Comparison of ENCODE assay signal across 1 cellular context in the genomic region with DNA sequence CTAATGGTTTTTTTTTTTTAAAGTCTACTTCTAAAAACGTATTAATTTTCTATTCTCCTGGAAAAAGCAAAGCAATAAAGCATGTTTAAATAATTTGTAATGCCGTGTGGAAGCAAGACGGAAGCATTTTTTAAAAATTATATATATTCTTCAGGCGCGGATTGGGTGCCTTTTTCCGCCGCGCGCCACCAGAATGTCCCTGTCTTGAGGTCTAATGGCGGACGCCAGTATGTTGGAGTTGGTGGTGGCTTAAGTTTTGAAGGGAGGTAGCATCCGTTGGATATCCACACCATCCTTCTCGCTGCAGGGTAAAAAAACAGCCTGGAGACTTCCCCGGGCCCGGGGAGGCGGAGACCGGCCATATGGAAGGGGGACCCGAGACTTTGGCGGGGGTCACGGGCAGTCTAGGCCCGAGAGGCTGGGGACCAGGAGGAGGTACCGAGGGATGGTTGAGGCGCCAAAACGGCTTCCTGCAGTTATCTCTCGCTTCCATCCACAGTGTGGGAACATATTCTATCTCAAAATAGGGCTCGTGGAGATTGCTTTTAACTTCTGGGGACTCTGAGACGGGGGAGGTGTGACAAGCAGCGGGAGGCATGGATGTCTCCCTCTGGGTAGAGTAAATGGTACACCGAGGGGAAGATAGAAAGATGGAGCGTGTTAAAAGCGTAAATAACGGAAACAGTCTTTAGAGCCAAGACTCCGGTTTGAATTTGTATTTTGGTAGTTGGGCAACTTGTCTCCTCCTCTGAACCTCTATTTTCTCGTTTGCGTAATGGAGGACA.
A peak's percentile ranks its signal among the peaks of the same experiment; 100 is the strongest.
TF ChIP-seq lines count a peak whose summit lies in the region.

A gene (plus strand): TSS at position 196 of the 785 bp plus-strand sequence. CDS start 2,841 bp downstream, outside the sequence.

TF ChIP-seq in H1, 55 proteins besides CTCF, POLR2A, EP300 and RAD21:
- TF ChIP-seq CBX8 (IDR thresholded peaks at IDR 0.05; ENCODE audit: borderline replicate concordance, low read depth, low read length): no peak
- no peak for TF ChIP-seq ASH2L (IDR thresholded peaks at IDR 0.05; ENCODE audit: low read length)
- no peak for TF ChIP-seq POU5F1 (IDR thresholded peaks at IDR 0.05; ENCODE audit: low read depth, low read length)
- TF ChIP-seq ZNF274 (IDR thresholded peaks at IDR 0.05; ENCODE audit: borderline replicate concordance, extremely low read depth, low read length): no peak
- TF ChIP-seq TEAD4 (IDR thresholded peaks at IDR 0.05; ENCODE audit: low read depth, low read length): no peak
- TF ChIP-seq FOSL1 (IDR thresholded peaks at IDR 0.05; ENCODE audit: insufficient read depth, low read depth, low read length): no peak
- no peak for TF ChIP-seq CTBP2 (IDR thresholded peaks at IDR 0.05; ENCODE audit: borderline replicate concordance, insufficient read depth, insufficient read length, low read length)
- TF ChIP-seq KDM4A (IDR thresholded peaks at IDR 0.05; ENCODE audit: low read depth, low read length, severe bottlenecking): no peak
- no peak for TF ChIP-seq SAP30 (IDR thresholded peaks at IDR 0.05; ENCODE audit: insufficient read depth, insufficient replicate concordance, low read length)
- TF ChIP-seq CEBPB (IDR thresholded peaks at IDR 0.05; ENCODE audit: low read depth, low read length): no peak
- TF ChIP-seq, protein P1, sequence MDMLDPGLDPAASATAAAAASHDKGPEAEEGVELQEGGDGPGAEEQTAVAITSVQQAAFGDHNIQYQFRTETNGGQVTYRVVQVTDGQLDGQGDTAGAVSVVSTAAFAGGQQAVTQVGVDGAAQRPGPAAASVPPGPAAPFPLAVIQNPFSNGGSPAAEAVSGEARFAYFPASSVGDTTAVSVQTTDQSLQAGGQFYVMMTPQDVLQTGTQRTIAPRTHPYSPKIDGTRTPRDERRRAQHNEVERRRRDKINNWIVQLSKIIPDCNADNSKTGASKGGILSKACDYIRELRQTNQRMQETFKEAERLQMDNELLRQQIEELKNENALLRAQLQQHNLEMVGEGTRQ (IDR thresholded peaks at IDR 0.05; ENCODE audit: low read length): no peak
- peak; percentile 65 for TF ChIP-seq POLR2AphosphoS5 (IDR thresholded peaks at IDR 0.05; ENCODE audit: low read depth, low read length)
- peak; percentile 14 to 41; a peak in 2 of 4 replicates for TF ChIP-seq SIN3A (conservative IDR thresholded peaks at IDR 0.05 in 1 of 2, IDR thresholded peaks at IDR 0.05 in 1 of 2; ENCODE audit: low read depth in 1 of 2, low read length in 2 of 2)
- TF ChIP-seq TAF7 (optimal IDR thresholded peaks at IDR 0.05; ENCODE audit: borderline replicate concordance, low read depth, low read length): peak; percentile 99
- no peak for TF ChIP-seq SIRT6 (IDR thresholded peaks at IDR 0.05; ENCODE audit: low read length)
- TF ChIP-seq BCL11A (IDR thresholded peaks at IDR 0.05; ENCODE audit: low read depth in 2 of 2, low read length in 2 of 2): no peak
- no peak for TF ChIP-seq SRF (IDR thresholded peaks at IDR 0.05; ENCODE audit: low read depth, low read length)
- TF ChIP-seq, protein P2, sequence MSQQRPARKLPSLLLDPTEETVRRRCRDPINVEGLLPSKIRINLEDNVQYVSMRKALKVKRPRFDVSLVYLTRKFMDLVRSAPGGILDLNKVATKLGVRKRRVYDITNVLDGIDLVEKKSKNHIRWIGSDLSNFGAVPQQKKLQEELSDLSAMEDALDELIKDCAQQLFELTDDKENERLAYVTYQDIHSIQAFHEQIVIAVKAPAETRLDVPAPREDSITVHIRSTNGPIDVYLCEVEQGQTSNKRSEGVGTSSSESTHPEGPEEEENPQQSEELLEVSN (IDR thresholded peaks at IDR 0.05): peak; percentile 19; the same call in 1 of the 2 replicates
- no peak for TF ChIP-seq RNF2 (IDR thresholded peaks at IDR 0.05; ENCODE audit: borderline replicate concordance, low read depth, low read length, missing control alignments, poor library complexity, severe bottlenecking)
- TF ChIP-seq NRF1 (IDR thresholded peaks at IDR 0.05; ENCODE audit: low read depth, low read length): no peak
- no peak for TF ChIP-seq MAFK (IDR thresholded peaks at IDR 0.05; ENCODE audit: low read depth, low read length)
- TF ChIP-seq CHD2 (IDR thresholded peaks at IDR 0.05; ENCODE audit: low read length): no peak
- TF ChIP-seq SUZ12 (IDR thresholded peaks at IDR 0.05; ENCODE audit: low read length): no peak
- peak; percentile 72 for TF ChIP-seq CHD1 (IDR thresholded peaks at IDR 0.05; ENCODE audit: low read depth, low read length)
- no peak for TF ChIP-seq RBBP5 (IDR thresholded peaks at IDR 0.05; ENCODE audit: borderline replicate concordance, low read depth, low read length)
- TF ChIP-seq SP2 (IDR thresholded peaks at IDR 0.05; ENCODE audit: low read length): no peak
- TF ChIP-seq GABPA (IDR thresholded peaks at IDR 0.05; ENCODE audit: borderline replicate concordance, insufficient read depth, low read length): no peak
- TF ChIP-seq RFX5 (IDR thresholded peaks at IDR 0.05; ENCODE audit: borderline replicate concordance, low read depth, low read length): no peak
- TF ChIP-seq TAF1 (IDR thresholded peaks at IDR 0.05; ENCODE audit: low read depth, low read length): peak; percentile 99
- TF ChIP-seq HDAC6 (IDR thresholded peaks at IDR 0.05; ENCODE audit: low read depth, low read length): no peak
- TF ChIP-seq CREB1 (IDR thresholded peaks at IDR 0.05): no peak
- TF ChIP-seq SIX5 (IDR thresholded peaks at IDR 0.05; ENCODE audit: low read depth, low read length): no peak
- no peak for TF ChIP-seq BACH1 (IDR thresholded peaks at IDR 0.05; ENCODE audit: low read length)
- peak; percentile 96 for TF ChIP-seq TBP (IDR thresholded peaks at IDR 0.05; ENCODE audit: low read depth, low read length)
- TF ChIP-seq NANOG (IDR thresholded peaks at IDR 0.05; ENCODE audit: insufficient read depth, low read depth, low read length, poor library complexity, severe bottlenecking): no peak
- TF ChIP-seq JUND (IDR thresholded peaks at IDR 0.05; ENCODE audit: low read length): peak; percentile 69; the same call in 1 of the 2 replicates
- TF ChIP-seq TCF12 (IDR thresholded peaks at IDR 0.05; ENCODE audit: low read depth, low read length): no peak
- TF ChIP-seq RXRA (IDR thresholded peaks at IDR 0.05; ENCODE audit: insufficient read depth, low read depth, low read length): no peak
- TF ChIP-seq, protein P3, sequence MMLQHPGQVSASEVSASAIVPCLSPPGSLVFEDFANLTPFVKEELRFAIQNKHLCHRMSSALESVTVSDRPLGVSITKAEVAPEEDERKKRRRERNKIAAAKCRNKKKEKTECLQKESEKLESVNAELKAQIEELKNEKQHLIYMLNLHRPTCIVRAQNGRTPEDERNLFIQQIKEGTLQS (IDR thresholded peaks at IDR 0.05; ENCODE audit: insufficient read depth, low read depth, low read length): no peak
- TF ChIP-seq, protein P4, sequence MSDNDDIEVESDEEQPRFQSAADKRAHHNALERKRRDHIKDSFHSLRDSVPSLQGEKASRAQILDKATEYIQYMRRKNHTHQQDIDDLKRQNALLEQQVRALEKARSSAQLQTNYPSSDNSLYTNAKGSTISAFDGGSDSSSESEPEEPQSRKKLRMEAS (IDR thresholded peaks at IDR 0.05): peak; percentile 81
- TF ChIP-seq, protein P5, sequence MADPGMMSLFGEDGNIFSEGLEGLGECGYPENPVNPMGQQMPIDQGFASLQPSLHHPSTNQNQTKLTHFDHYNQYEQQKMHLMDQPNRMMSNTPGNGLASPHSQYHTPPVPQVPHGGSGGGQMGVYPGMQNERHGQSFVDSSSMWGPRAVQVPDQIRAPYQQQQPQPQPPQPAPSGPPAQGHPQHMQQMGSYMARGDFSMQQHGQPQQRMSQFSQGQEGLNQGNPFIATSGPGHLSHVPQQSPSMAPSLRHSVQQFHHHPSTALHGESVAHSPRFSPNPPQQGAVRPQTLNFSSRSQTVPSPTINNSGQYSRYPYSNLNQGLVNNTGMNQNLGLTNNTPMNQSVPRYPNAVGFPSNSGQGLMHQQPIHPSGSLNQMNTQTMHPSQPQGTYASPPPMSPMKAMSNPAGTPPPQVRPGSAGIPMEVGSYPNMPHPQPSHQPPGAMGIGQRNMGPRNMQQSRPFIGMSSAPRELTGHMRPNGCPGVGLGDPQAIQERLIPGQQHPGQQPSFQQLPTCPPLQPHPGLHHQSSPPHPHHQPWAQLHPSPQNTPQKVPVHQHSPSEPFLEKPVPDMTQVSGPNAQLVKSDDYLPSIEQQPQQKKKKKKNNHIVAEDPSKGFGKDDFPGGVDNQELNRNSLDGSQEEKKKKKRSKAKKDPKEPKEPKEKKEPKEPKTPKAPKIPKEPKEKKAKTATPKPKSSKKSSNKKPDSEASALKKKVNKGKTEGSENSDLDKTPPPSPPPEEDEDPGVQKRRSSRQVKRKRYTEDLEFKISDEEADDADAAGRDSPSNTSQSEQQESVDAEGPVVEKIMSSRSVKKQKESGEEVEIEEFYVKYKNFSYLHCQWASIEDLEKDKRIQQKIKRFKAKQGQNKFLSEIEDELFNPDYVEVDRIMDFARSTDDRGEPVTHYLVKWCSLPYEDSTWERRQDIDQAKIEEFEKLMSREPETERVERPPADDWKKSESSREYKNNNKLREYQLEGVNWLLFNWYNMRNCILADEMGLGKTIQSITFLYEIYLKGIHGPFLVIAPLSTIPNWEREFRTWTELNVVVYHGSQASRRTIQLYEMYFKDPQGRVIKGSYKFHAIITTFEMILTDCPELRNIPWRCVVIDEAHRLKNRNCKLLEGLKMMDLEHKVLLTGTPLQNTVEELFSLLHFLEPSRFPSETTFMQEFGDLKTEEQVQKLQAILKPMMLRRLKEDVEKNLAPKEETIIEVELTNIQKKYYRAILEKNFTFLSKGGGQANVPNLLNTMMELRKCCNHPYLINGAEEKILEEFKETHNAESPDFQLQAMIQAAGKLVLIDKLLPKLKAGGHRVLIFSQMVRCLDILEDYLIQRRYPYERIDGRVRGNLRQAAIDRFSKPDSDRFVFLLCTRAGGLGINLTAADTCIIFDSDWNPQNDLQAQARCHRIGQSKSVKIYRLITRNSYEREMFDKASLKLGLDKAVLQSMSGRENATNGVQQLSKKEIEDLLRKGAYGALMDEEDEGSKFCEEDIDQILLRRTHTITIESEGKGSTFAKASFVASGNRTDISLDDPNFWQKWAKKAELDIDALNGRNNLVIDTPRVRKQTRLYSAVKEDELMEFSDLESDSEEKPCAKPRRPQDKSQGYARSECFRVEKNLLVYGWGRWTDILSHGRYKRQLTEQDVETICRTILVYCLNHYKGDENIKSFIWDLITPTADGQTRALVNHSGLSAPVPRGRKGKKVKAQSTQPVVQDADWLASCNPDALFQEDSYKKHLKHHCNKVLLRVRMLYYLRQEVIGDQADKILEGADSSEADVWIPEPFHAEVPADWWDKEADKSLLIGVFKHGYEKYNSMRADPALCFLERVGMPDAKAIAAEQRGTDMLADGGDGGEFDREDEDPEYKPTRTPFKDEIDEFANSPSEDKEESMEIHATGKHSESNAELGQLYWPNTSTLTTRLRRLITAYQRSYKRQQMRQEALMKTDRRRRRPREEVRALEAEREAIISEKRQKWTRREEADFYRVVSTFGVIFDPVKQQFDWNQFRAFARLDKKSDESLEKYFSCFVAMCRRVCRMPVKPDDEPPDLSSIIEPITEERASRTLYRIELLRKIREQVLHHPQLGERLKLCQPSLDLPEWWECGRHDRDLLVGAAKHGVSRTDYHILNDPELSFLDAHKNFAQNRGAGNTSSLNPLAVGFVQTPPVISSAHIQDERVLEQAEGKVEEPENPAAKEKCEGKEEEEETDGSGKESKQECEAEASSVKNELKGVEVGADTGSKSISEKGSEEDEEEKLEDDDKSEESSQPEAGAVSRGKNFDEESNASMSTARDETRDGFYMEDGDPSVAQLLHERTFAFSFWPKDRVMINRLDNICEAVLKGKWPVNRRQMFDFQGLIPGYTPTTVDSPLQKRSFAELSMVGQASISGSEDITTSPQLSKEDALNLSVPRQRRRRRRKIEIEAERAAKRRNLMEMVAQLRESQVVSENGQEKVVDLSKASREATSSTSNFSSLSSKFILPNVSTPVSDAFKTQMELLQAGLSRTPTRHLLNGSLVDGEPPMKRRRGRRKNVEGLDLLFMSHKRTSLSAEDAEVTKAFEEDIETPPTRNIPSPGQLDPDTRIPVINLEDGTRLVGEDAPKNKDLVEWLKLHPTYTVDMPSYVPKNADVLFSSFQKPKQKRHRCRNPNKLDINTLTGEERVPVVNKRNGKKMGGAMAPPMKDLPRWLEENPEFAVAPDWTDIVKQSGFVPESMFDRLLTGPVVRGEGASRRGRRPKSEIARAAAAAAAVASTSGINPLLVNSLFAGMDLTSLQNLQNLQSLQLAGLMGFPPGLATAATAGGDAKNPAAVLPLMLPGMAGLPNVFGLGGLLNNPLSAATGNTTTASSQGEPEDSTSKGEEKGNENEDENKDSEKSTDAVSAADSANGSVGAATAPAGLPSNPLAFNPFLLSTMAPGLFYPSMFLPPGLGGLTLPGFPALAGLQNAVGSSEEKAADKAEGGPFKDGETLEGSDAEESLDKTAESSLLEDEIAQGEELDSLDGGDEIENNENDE (IDR thresholded peaks at IDR 0.05; ENCODE audit: insufficient replicate concordance, low read length): no peak
- no peak for TF ChIP-seq EGR1 (IDR thresholded peaks at IDR 0.05; ENCODE audit: borderline replicate concordance, low read depth, low read length)
- TF ChIP-seq, protein P6, sequence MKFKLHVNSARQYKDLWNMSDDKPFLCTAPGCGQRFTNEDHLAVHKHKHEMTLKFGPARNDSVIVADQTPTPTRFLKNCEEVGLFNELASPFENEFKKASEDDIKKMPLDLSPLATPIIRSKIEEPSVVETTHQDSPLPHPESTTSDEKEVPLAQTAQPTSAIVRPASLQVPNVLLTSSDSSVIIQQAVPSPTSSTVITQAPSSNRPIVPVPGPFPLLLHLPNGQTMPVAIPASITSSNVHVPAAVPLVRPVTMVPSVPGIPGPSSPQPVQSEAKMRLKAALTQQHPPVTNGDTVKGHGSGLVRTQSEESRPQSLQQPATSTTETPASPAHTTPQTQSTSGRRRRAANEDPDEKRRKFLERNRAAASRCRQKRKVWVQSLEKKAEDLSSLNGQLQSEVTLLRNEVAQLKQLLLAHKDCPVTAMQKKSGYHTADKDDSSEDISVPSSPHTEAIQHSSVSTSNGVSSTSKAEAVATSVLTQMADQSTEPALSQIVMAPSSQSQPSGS (IDR thresholded peaks at IDR 0.05; ENCODE audit: low read length): no peak
- TF ChIP-seq PHF8 (conservative IDR thresholded peaks at IDR 0.05; ENCODE audit: low read depth, low read length): peak; percentile 85
- peak; percentile 87 for TF ChIP-seq YY1 (IDR thresholded peaks at IDR 0.05; ENCODE audit: low read depth, low read length)
- TF ChIP-seq EZH2 (IDR thresholded peaks at IDR 0.05; ENCODE audit: low read depth, low read length, severe bottlenecking): no peak
- TF ChIP-seq SP1 (IDR thresholded peaks at IDR 0.05; ENCODE audit: low read depth, low read length): 0 out of 2 replicates have a peak, but pooled peaks have one; percentile 37
- no peak for TF ChIP-seq BRCA1 (IDR thresholded peaks at IDR 0.05; ENCODE audit: low read depth, low read length)
- TF ChIP-seq KDM5A (IDR thresholded peaks at IDR 0.05; ENCODE audit: low read length): no peak
- TF ChIP-seq CBX5 (IDR thresholded peaks at IDR 0.05; ENCODE audit: low read depth, low read length): no peak
- TF ChIP-seq KDM1A (IDR thresholded peaks at IDR 0.05; ENCODE audit: borderline replicate concordance, low read length): no peak
- TF ChIP-seq GTF2F1 (IDR thresholded peaks at IDR 0.05; ENCODE audit: borderline replicate concordance, low read depth, low read length): no peak
- peak; percentile 99 for TF ChIP-seq SP4 (IDR thresholded peaks at IDR 0.05; ENCODE audit: low read length)
- no peak for TF ChIP-seq JUN (IDR thresholded peaks at IDR 0.05; ENCODE audit: low read depth, low read length)
- 0 out of 4 replicates have a peak, but pooled peaks of 1 of the 2 experiments have one; percentile 2 for TF ChIP-seq HDAC2 (IDR thresholded peaks at IDR 0.05; ENCODE audit: borderline replicate concordance in 1 of 2, low read depth in 2 of 2, low read length in 2 of 2)
